Comparison of ENCODE assay signal across 14 cellular contexts in genomic region chr9:117290809-117291208, GRCh38.
"Had no signal": no experiment of that assay in that cellular context is flagged by ENCODE, and none has a peak within 500 bp of the region (broad histone marks: within the 10 kb centered on the region; RNA-seq: fewer than 3 reads in every experiment).

No MANE protein-coding gene starts in this region.

- H3K4me1 ChIP-seq: colonic mucosa, gastrocnemius medialis, pancreas, suprapubic skin, upper lobe of left lung had no signal

- H3K4me3 ChIP-seq: ascending aorta, colonic mucosa, gastrocnemius medialis, pancreas, suprapubic skin, upper lobe of left lung had no signal

- H3K27ac ChIP-seq: colonic mucosa, gastrocnemius medialis, pancreas, suprapubic skin, upper lobe of left lung, VCaP had no signal

- H3K27me3 ChIP-seq: ascending aorta, colonic mucosa, gastrocnemius medialis, pancreas, suprapubic skin, upper lobe of left lung had no signal

- DNase-seq: activated CD4-positive, alpha-beta memory T cell treated with anti-CD3 and anti-CD28 coated beads for 36 hours; activated naive CD4-positive, alpha-beta T cell; activated T-cell treated with anti-CD3 and anti-CD28 coated beads, Interleukin-2, amount 50 U/mL, for 72 hours; colonic mucosa; gastrocnemius medialis; pancreas; stimulated activated CD4-positive, alpha-beta T cell treated with anti-CD3 and anti-CD28 coated beads, Interleukin-4, amount 100 ng/mL, for 1 hour; stimulated activated CD8-positive, alpha-beta memory T cell treated with anti-CD3 and anti-CD28 coated beads, Interleukin-4, amount 100 ng/mL, for 48 hours; stimulated activated naive CD8-positive, alpha-beta T cell treated with anti-CD3 and anti-CD28 coated beads, Interleukin-15, Interleukin-2, amounts not matched to agents 100 U/mL and 50 U/mL, for 24 hours; T-helper 9 cell had no signal

- H3K9me3 ChIP-seq: ascending aorta, colonic mucosa, gastrocnemius medialis, pancreas, suprapubic skin, upper lobe of left lung had no signal

- H3K36me3 ChIP-seq: ascending aorta, colonic mucosa, gastrocnemius medialis, pancreas, suprapubic skin, upper lobe of left lung had no signal
